ENCODE assay signal across 12 cellular contexts in the genomic region with DNA sequence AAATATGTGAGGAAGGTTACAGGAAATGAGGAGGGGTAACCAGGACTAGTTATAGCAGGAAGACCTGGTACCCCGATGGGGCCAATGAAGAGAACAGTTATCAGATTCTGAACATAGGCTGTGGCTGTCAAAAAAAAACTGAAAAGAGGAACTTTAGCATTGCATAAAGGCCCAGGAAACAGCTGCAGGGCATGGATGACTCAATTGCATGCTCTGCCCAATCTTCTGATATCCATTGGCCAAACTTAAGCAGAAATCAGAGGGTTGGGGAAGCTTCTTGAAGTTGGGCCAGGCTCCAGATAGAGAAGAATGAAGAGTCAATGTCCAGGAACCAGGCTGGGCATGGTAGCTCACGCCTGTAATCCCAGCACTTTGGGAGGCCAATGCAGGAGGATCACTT.
A peak's percentile ranks its signal among the peaks of the same experiment; 100 is the strongest.
DNase-seq lines count a peak whose midpoint lies in the region; ATAC-seq and TF ChIP-seq lines count a peak whose summit lies in the region.
"Had no signal": no experiment of that assay in that cellular context is flagged by ENCODE, and none has a peak within 500 bp of the region (broad histone marks: within the 10 kb centered on the region; RNA-seq: fewer than 3 reads in every experiment).

No MANE protein-coding gene starts in this region.

- intact Hi-C loops in natural killer cell (cut with micrococcal nuclease) (no loop called here), transverse colon (cut with DNase I; ENCODE audit: low total_unique reads) (no loop called here)

- H3K9me3 Mint-ChIP-seq in natural killer cell: peaks cover 5 to 6% of the 10 kb centered on the region in 2 donors
- peaks cover 4% of the 10 kb centered on the region for H3K9me3 Mint-ChIP-seq in natural killer cell treated with Interleukin-12 subunit alpha and Interleukin-12 subunit beta and Interleukin-15 and Interleukin-18, amount 100 ng/mL, for 72 hours

- H3K4me3 ChIP-seq in MG63 (no peak overlapping the region), epithelial cell of esophagus (ENCODE audit: low read length) (no peak overlapping the region), transverse colon (no peak overlapping the region), Karpas-422 (ENCODE audit: low read length) (no peak overlapping the region)
- H3K4me3 ChIP-seq: cardiac muscle cell had no signal

- H3K27me3 ChIP-seq in MG63 (no peaks in the 10 kb centered on the region), transverse colon (no peaks in the 10 kb centered on the region), Karpas-422 (ENCODE audit: low read length) (no peaks in the 10 kb centered on the region)
- H3K27me3 ChIP-seq: cardiac muscle cell had no signal

- H3K4me1 Mint-ChIP-seq in natural killer cell: peaks cover 0 to 4% of the 10 kb centered on the region in 2 donors
- H3K4me1 Mint-ChIP-seq in natural killer cell treated with Interleukin-12 subunit alpha and Interleukin-12 subunit beta and Interleukin-15 and Interleukin-18, amount 100 ng/mL, for 72 hours (ENCODE audit: low read depth in 2 of 2): no peaks in the 10 kb centered on the region

- 55% methylated on average over 2 of the region's 2 CpGs; no CpG with 5 or more reads in 1 of the 2 donors for WGBS in transverse colon (ENCODE audit: low coverage in 1 of 2), 2 donors

- H3K79me2 ChIP-seq in Karpas-422 (ENCODE audit: low read length): no peaks in the 10 kb centered on the region

- no peaks in the 10 kb centered on the region for H3K4me1 ChIP-seq in transverse colon
- no peaks in the 10 kb centered on the region for H3K4me1 ChIP-seq in Karpas-422 (ENCODE audit: low read length)

- DNase-seq in natural killer cell: no peak
- no peak for DNase-seq in natural killer cell treated with Interleukin-12 subunit alpha and Interleukin-12 subunit beta and Interleukin-15 and Interleukin-18, amount 100 ng/mL, for 72 hours (ENCODE audit: low spot score)
- peak; percentile 0 for DNase-seq in MG63
- peak; percentile 26 for DNase-seq in epithelial cell of esophagus (ENCODE audit: low read depth)
- DNase-seq in transverse colon: peak; percentile 7
- no peak for DNase-seq in Karpas-422
- DNase-seq in NCI-H2227 treated with DMSO at 0.1 percent for 48 hours (lab: John Stamatoyannopoulos, UW): no peak
- DNase-seq: ACHN; activated T-cell treated with anti-CD3 and anti-CD28 coated beads, Interleukin-2, amount 50 U/mL, for 4 hours; T-helper 2 cell had no signal

- no peak overlapping the region for H3K9ac ChIP-seq in Karpas-422 (ENCODE audit: low read length)

- H3K9me2 ChIP-seq in Karpas-422 (replicated peaks; ENCODE audit: insufficient read depth, low read length): no peaks in the 10 kb centered on the region; the same call in none of the 2 replicates

- TF ChIP-seq POLR2A in transverse colon (IDR thresholded peaks at IDR 0.05): no peak

- no peaks in the 10 kb centered on the region for H3K27me3 Mint-ChIP-seq in natural killer cell (ENCODE audit: low read depth in 2 of 2)
- no peaks in the 10 kb centered on the region for H3K27me3 Mint-ChIP-seq in natural killer cell treated with Interleukin-12 subunit alpha and Interleukin-12 subunit beta and Interleukin-15 and Interleukin-18, amount 100 ng/mL, for 72 hours

- H3K9me3 ChIP-seq in MG63 (no peaks in the 10 kb centered on the region), transverse colon (no peaks in the 10 kb centered on the region), Karpas-422 (ENCODE audit: low read length) (no peaks in the 10 kb centered on the region)

- no peaks in the 10 kb centered on the region for H3K36me3 Mint-ChIP-seq in natural killer cell
- H3K36me3 Mint-ChIP-seq in natural killer cell treated with Interleukin-12 subunit alpha and Interleukin-12 subunit beta and Interleukin-15 and Interleukin-18, amount 100 ng/mL, for 72 hours: no peaks in the 10 kb centered on the region

- ATAC-seq in natural killer cell: peak in 2 of 3 donors; percentile 25 to 39
- ATAC-seq in natural killer cell treated with Interleukin-12 subunit alpha and Interleukin-12 subunit beta and Interleukin-15 and Interleukin-18, amount 100 ng/mL, for 72 hours: no peak
- no peak for ATAC-seq in GM21717 (IDR thresholded peaks at IDR 0.05; ENCODE audit: unreplicated experiment)
- ATAC-seq: activated T-cell treated with anti-CD3 and anti-CD28 coated beads, Interleukin-2, amount 50 U/mL, for 4 hours had no signal

- no peak overlapping the region for H2AFZ ChIP-seq in Karpas-422 (ENCODE audit: low read length)

- peak overlapping the region in 1 of 2 donors; percentile 25 for H3K27ac Mint-ChIP-seq in natural killer cell
- H3K27ac Mint-ChIP-seq in natural killer cell treated with Interleukin-12 subunit alpha and Interleukin-12 subunit beta and Interleukin-15 and Interleukin-18, amount 100 ng/mL, for 72 hours: no peak overlapping the region

- H3K4me2 ChIP-seq in Karpas-422 (ENCODE audit: low read depth, low read length, poor library complexity, severe bottlenecking): no peak overlapping the region

- H3K27ac ChIP-seq in transverse colon (no peak overlapping the region), Karpas-422 (ENCODE audit: low read length) (no peak overlapping the region)
- H3K27ac ChIP-seq: cardiac muscle cell had no signal

- H3K4me3 Mint-ChIP-seq in natural killer cell: no peak overlapping the region
- no peak overlapping the region for H3K4me3 Mint-ChIP-seq in natural killer cell treated with Interleukin-12 subunit alpha and Interleukin-12 subunit beta and Interleukin-15 and Interleukin-18, amount 100 ng/mL, for 72 hours
- H3K4me3 Mint-ChIP-seq: activated T-cell treated with anti-CD3 and anti-CD28 coated beads, Interleukin-2, amount 50 U/mL, for 4 hours had no signal

- TF ChIP-seq CTCF in natural killer cell (IDR thresholded peaks at IDR 0.05) (no peak), epithelial cell of esophagus (IDR thresholded peaks at IDR 0.05; ENCODE audit: insufficient read depth, low read depth, low read length, missing control alignments) (no peak), transverse colon (IDR thresholded peaks at IDR 0.05) (no peak)

- in situ Hi-C loops in transverse colon (cut with MboI; ENCODE audit: low pct_ligation_motif_present in 1 of 4, low pct_unique_long_range_greater_than_20kb in 1 of 4, low sequenced_read_pairs in 3 of 4): no loop called here

- TF ChIP-seq EP300 in transverse colon (IDR thresholded peaks at IDR 0.05; ENCODE audit: low read depth): no peak

- no peaks in the 10 kb centered on the region for H4K20me1 ChIP-seq in Karpas-422 (ENCODE audit: insufficient read depth, low read depth, low read length)

- H3K36me3 ChIP-seq in MG63 (no peaks in the 10 kb centered on the region), transverse colon (no peaks in the 10 kb centered on the region), Karpas-422 (ENCODE audit: insufficient read depth, low read length) (no peaks in the 10 kb centered on the region)
- H3K36me3 ChIP-seq: cardiac muscle cell had no signal

Comparison
In these comparisons a context has a peak if more than half of its experiments do, and no peak if none do; other contexts are left out.
1. ATAC-seq: peak in natural killer cell (2 of 3); none in natural killer cell treated with Interleukin-12 subunit alpha and Interleukin-12 subunit beta and Interleukin-15 and Interleukin-18, amount 100 ng/mL, for 72 hours (0 of 2) and GM21717 (single experiment).
2. DNase-seq: peak in MG63 (single experiment), epithelial cell of esophagus (single experiment) and transverse colon (single experiment); none in natural killer cell (single experiment), natural killer cell treated with Interleukin-12 subunit alpha and Interleukin-12 subunit beta and Interleukin-15 and Interleukin-18, amount 100 ng/mL, for 72 hours (single experiment), Karpas-422 (single experiment) and NCI-H2227 treated with DMSO at 0.1 percent for 48 hours (single experiment).